25 cellular contexts compared by ENCODE assay signal in genomic region chr19:28581468-28581770, GRCh38.
"Had no signal": no experiment of that assay in that cellular context is flagged by ENCODE, and none has a peak within 500 bp of the region (broad histone marks: within the 10 kb centered on the region; RNA-seq: fewer than 3 reads in every experiment).

No MANE protein-coding gene starts in this region.

- H3K27me3 Mint-ChIP-seq: activated CD4-positive, alpha-beta T cell treated with anti-CD3 and anti-CD28 coated beads, Interleukin-2, amount 10 ng/mL, durations not matched to agents 24 days and 14 days; activated CD8-positive, alpha-beta memory T cell treated with anti-CD3 and anti-CD28 coated beads, Interleukin-2, amount 10 ng/mL, durations not matched to agents 7 days and 5 days; central memory CD8-positive, alpha-beta T cell had no signal

- H3K9me3 Mint-ChIP-seq: activated CD4-positive, alpha-beta T cell treated with anti-CD3 and anti-CD28 coated beads, Interleukin-2, amount 10 ng/mL, durations not matched to agents 24 days and 14 days; activated T-cell treated with anti-CD3 and anti-CD28 coated beads, Interleukin-2, amount 50 U/mL, for 4 hours; central memory CD8-positive, alpha-beta T cell had no signal

- ATAC-seq: activated CD8-positive, alpha-beta memory T cell treated with anti-CD3 and anti-CD28 coated beads, Interleukin-2, amount 10 ng/mL, durations not matched to agents 7 days and 5 days; activated T-cell treated with anti-CD3 and anti-CD28 coated beads, Interleukin-2, amount 50 U/mL, for 4 hours; Panc1; Right ventricle myocardium inferior had no signal

- H3K4me2 ChIP-seq: SK-N-SH had no signal

- H3K9me3 ChIP-seq: SK-N-SH had no signal

- DNase-seq: activated CD4-positive, alpha-beta T cell treated with anti-CD3 and anti-CD28 coated beads, Interleukin-2, amount 10 ng/mL, durations not matched to agents 24 days and 14 days; activated CD4-positive, alpha-beta T cell treated with anti-CD3 and anti-CD28 coated beads, Interleukin-2, amount 50 U/mL, for 48 hours; activated CD4-positive, CD25-positive, alpha-beta regulatory T cell treated with anti-CD3 and anti-CD28 coated beads, Interleukin-2, amount 50 U/mL, for 72 hours; activated CD8-positive, alpha-beta memory T cell treated with anti-CD3 and anti-CD28 coated beads, Interleukin-2, amount 10 ng/mL, durations not matched to agents 7 days and 5 days; activated gamma-delta T cell; activated naive CD4-positive, alpha-beta T cell treated with anti-CD3 and anti-CD28 coated beads for 36 hours; activated T-cell treated with anti-CD3 and anti-CD28 coated beads, Interleukin-2, amount 50 U/mL, for 4 hours; amygdala; Kasumi-1; NCI-H1105 treated with DMSO at 0.1 percent for 48 hours; NCI-H1436 treated with DMSO at 0.1 percent for 48 hours; NCI-H187 treated with DMSO at 0.1 percent for 48 hours; NCI-H2171; NCI-H2227 treated with DMSO at 0.1 percent for 48 hours; NCI-H446 treated with DMSO at 0.1 percent for 48 hours; NCI-H524 treated with DMSO at 0.1 percent for 48 hours; NCI-H748 treated with DMSO at 0.1 percent for 48 hours; OCI-M1; SK-N-SH had no signal

- H3K36me3 Mint-ChIP-seq: activated CD8-positive, alpha-beta memory T cell treated with anti-CD3 and anti-CD28 coated beads, Interleukin-2, amount 10 ng/mL, durations not matched to agents 7 days and 5 days; activated naive CD8-positive, alpha-beta T cell; brain had no signal

- FAIRE-seq: astrocyte had no signal

- H3K4me1 Mint-ChIP-seq: activated CD4-positive, alpha-beta T cell treated with anti-CD3 and anti-CD28 coated beads, Interleukin-2, amount 10 ng/mL, durations not matched to agents 24 days and 14 days; activated CD8-positive, alpha-beta memory T cell treated with anti-CD3 and anti-CD28 coated beads, Interleukin-2, amount 10 ng/mL, durations not matched to agents 7 days and 5 days; central memory CD8-positive, alpha-beta T cell had no signal

- H3K9ac ChIP-seq: SK-N-SH had no signal

- H3K27ac Mint-ChIP-seq: activated CD4-positive, alpha-beta T cell treated with anti-CD3 and anti-CD28 coated beads, Interleukin-2, amount 10 ng/mL, durations not matched to agents 24 days and 14 days; activated CD8-positive, alpha-beta memory T cell treated with anti-CD3 and anti-CD28 coated beads, Interleukin-2, amount 10 ng/mL, durations not matched to agents 7 days and 5 days; activated naive CD4-positive, alpha-beta T cell treated with anti-CD3 and anti-CD28 coated beads for 36 hours; activated naive CD8-positive, alpha-beta T cell; brain had no signal

- H3K4me3 Mint-ChIP-seq: activated CD4-positive, alpha-beta T cell treated with anti-CD3 and anti-CD28 coated beads, Interleukin-2, amount 10 ng/mL, durations not matched to agents 24 days and 14 days; activated CD8-positive, alpha-beta memory T cell treated with anti-CD3 and anti-CD28 coated beads, Interleukin-2, amount 10 ng/mL, durations not matched to agents 7 days and 5 days; activated naive CD4-positive, alpha-beta T cell treated with anti-CD3 and anti-CD28 coated beads for 36 hours; activated naive CD8-positive, alpha-beta T cell; activated T-cell treated with anti-CD3 and anti-CD28 coated beads, Interleukin-2, amount 50 U/mL, for 4 hours; brain; central memory CD8-positive, alpha-beta T cell had no signal
